In genomic region chr1:66684353-66684752, GRCh38 we compare ENCODE assay signal across 23 cellular contexts.
"Had no signal": no experiment of that assay in that cellular context is flagged by ENCODE, and none has a peak within 500 bp of the region (broad histone marks: within the 10 kb centered on the region; RNA-seq: fewer than 3 reads in every experiment).

No MANE protein-coding gene starts in this region.

- ATAC-seq: gastrocnemius medialis; left lung; natural killer cell; psoas muscle; stimulated activated naive B cell treated with anti-CD40 and anti-IgM and Interleukin-4, amounts not matched to agents 10 μg/mL and 1 μg/mL and 100 μg/mL, for 72 hours had no signal

- DNase-seq: activated CD4-positive, alpha-beta memory T cell treated with anti-CD3 and anti-CD28 coated beads for 36 hours; activated CD4-positive, alpha-beta T cell treated with anti-CD3 and anti-CD28 coated beads, Interleukin-2, amount 10 ng/mL, durations not matched to agents 24 days and 14 days; activated CD4-positive, CD25-positive, alpha-beta regulatory T cell treated with anti-CD3 and anti-CD28 coated beads, Interleukin-2, amount 50 U/mL, for 72 hours; activated CD8-positive, alpha-beta memory T cell treated with anti-CD3 and anti-CD28 coated beads, Interleukin-2, amount 50 U/mL, for 4 hours; activated effector memory CD4-positive, alpha-beta T cell treated with anti-CD3 and anti-CD28 coated beads, Interleukin-2, amount 50 U/mL, for 16 hours; activated naive CD4-positive, alpha-beta T cell treated with anti-CD3 and anti-CD28 coated beads for 36 hours; activated naive CD8-positive, alpha-beta T cell treated with anti-CD3 and anti-CD28 coated beads for 36 hours; activated T-cell treated with anti-CD3 and anti-CD28 coated beads, Interleukin-2, amount 50 U/mL, for 1 hour; adrenal gland; aorta; dorsolateral prefrontal cortex; effector memory CD4-positive, alpha-beta T cell; gastrocnemius medialis; glutamatergic neuron; left lung; mesendoderm; natural killer cell; occipital lobe; psoas muscle; stimulated activated CD4-positive, alpha-beta T cell treated with anti-CD3 and anti-CD28 coated beads, Interleukin-1b, Interleukin-23, amount 100 ng/mL, for 48 hours; stimulated activated naive B cell treated with anti-CD40 and anti-IgM and Interleukin-4, amounts not matched to agents 10 μg/mL and 1 μg/mL and 100 μg/mL, for 72 hours; stomach; T-helper 9 cell had no signal
